14 cellular contexts compared by ENCODE assay signal in genomic region chr17:45265823-45266222, GRCh38. TPM values are rescaled to one million over a fixed set of nuclear protein-coding genes. Genes with fewer than 3 reads are reported as not detected.
DNase-seq lines count a peak whose midpoint lies in the region; ATAC-seq and TF ChIP-seq lines count a peak whose summit lies in the region.
"Had no signal": no experiment of that assay in that cellular context is flagged by ENCODE, and none has a peak within 500 bp of the region (broad histone marks: within the 10 kb centered on the region; RNA-seq: fewer than 3 reads in every experiment).

No MANE protein-coding gene starts in this region.

- no peaks in the 10 kb centered on the region for H3K9me3 Mint-ChIP-seq in activated T-helper 2 cell treated with anti-CD3 and anti-CD28 coated beads, Interferon-gamma antibody, Interleukin-2, Interleukin-4, amounts not matched to agents 10 μg/mL and 5 μg/mL and 100 μg/mL, durations not matched to agents 14 hours and 24 hours and 36 hours
- H3K9me3 Mint-ChIP-seq: CD4-positive, CD25-positive, alpha-beta regulatory T cell had no signal

- peak overlapping the region; percentile 46 for H3K27ac Mint-ChIP-seq in activated T-helper 2 cell treated with anti-CD3 and anti-CD28 coated beads, Interferon-gamma antibody, Interleukin-2, Interleukin-4, amounts not matched to agents 10 μg/mL and 5 μg/mL and 100 μg/mL, durations not matched to agents 14 hours and 24 hours and 36 hours

- ATAC-seq in GM19467 (IDR thresholded peaks at IDR 0.05; ENCODE audit: unreplicated experiment) = no peak

- intact Hi-C loops in activated T-helper 2 cell treated with anti-CD3 and anti-CD28 coated beads, Interferon-gamma antibody, Interleukin-2, Interleukin-4, amounts not matched to agents 10 μg/mL and 5 μg/mL and 100 μg/mL, durations not matched to agents 14 hours and 24 hours and 36 hours (cut with micrococcal nuclease) = no loop called here

- no peaks in the 10 kb centered on the region for H3K27me3 Mint-ChIP-seq in activated T-helper 2 cell treated with anti-CD3 and anti-CD28 coated beads, Interferon-gamma antibody, Interleukin-2, Interleukin-4, amounts not matched to agents 10 μg/mL and 5 μg/mL and 100 μg/mL, durations not matched to agents 14 hours and 24 hours and 36 hours (ENCODE audit: low read depth)
- H3K27me3 Mint-ChIP-seq: CD4-positive, CD25-positive, alpha-beta regulatory T cell had no signal

- peaks cover 30% of the 10 kb centered on the region for H3K4me1 Mint-ChIP-seq in activated T-helper 2 cell treated with anti-CD3 and anti-CD28 coated beads, Interferon-gamma antibody, Interleukin-2, Interleukin-4, amounts not matched to agents 10 μg/mL and 5 μg/mL and 100 μg/mL, durations not matched to agents 14 hours and 24 hours and 36 hours (ENCODE audit: low read depth)

- POLR2A ChIA-PET in HEK293T (lab: Yijun Ruan, JAX) = interaction anchor here (1.5 kb wide), 1 partner anchor 18 kb away, joined by 5 read pairs; no protein-coding TSS in a partner anchor

- no peak overlapping the region for H3K4me3 Mint-ChIP-seq in activated T-helper 2 cell treated with anti-CD3 and anti-CD28 coated beads, Interferon-gamma antibody, Interleukin-2, Interleukin-4, amounts not matched to agents 10 μg/mL and 5 μg/mL and 100 μg/mL, durations not matched to agents 14 hours and 24 hours and 36 hours (ENCODE audit: low read depth)
- H3K4me3 Mint-ChIP-seq: CD4-positive, CD25-positive, alpha-beta regulatory T cell had no signal

- H3K36me3 Mint-ChIP-seq in activated T-helper 2 cell treated with anti-CD3 and anti-CD28 coated beads, Interferon-gamma antibody, Interleukin-2, Interleukin-4, amounts not matched to agents 10 μg/mL and 5 μg/mL and 100 μg/mL, durations not matched to agents 14 hours and 24 hours and 36 hours (ENCODE audit: low read depth) = peaks cover 73% of the 10 kb centered on the region

- DNase-seq in A172 (ENCODE audit: low spot score) (peak; percentile 90), GM04503 (ENCODE audit: low read depth) (peak; percentile 89), foreskin melanocyte (peak; percentile 51), NCI-H1417 (lab: John Stamatoyannopoulos, UW) (no peak), HEK293T (ENCODE audit: extremely low spot score) (no peak), NCI-H187 (lab: John Stamatoyannopoulos, UW) (no peak)
- no peak for DNase-seq in activated T-helper 2 cell treated with anti-CD3 and anti-CD28 coated beads, Interferon-gamma antibody, Interleukin-2, Interleukin-4, amounts not matched to agents 10 μg/mL and 5 μg/mL and 100 μg/mL, durations not matched to agents 14 hours and 24 hours and 36 hours (ENCODE audit: low spot score)
- DNase-seq: CD4-positive, CD25-positive, alpha-beta regulatory T cell; cerebellar nuclear complex; hypothalamus; MM.1S; NCI-H526 had no signal

- CTCF ChIA-PET in HEK293T (lab: Yijun Ruan, JAX) = interaction anchor here (0.7 to 2.4 kb wide), 3 partner anchors 11 to 130 kb away, joined by 3 to 6 read pairs (median 3); partner anchors contain the start of gene ACBD4

TF ChIP-seq in HEK293T, 16 proteins besides CTCF, POLR2A, EP300 and RAD21:
- TF ChIP-seq BHLHE40 (IDR thresholded peaks at IDR 0.05; ENCODE audit: borderline replicate concordance) = no peak
- TF ChIP-seq NFRKB (IDR thresholded peaks at IDR 0.05) = no peak
- no peak for TF ChIP-seq TARDBP (IDR thresholded peaks at IDR 0.05)
- no peak for TF ChIP-seq FOXM1 (IDR thresholded peaks at IDR 0.05; ENCODE audit: borderline replicate concordance)
- TF ChIP-seq SP1 (IDR thresholded peaks at IDR 0.05) = no peak
- no peak for TF ChIP-seq FOXK2 (IDR thresholded peaks at IDR 0.05)
- no peak for TF ChIP-seq CTBP1 (IDR thresholded peaks at IDR 0.05; ENCODE audit: borderline replicate concordance)
- no peak for TF ChIP-seq ELF4 (IDR thresholded peaks at IDR 0.05)
- no peak for TF ChIP-seq LEF1 (IDR thresholded peaks at IDR 0.05; ENCODE audit: borderline replicate concordance)
- TF ChIP-seq FOXA1 (IDR thresholded peaks at IDR 0.05) = no peak
- no peak for TF ChIP-seq PKNOX1 (IDR thresholded peaks at IDR 0.05)
- TF ChIP-seq ZNF384 (IDR thresholded peaks at IDR 0.05) = no peak
- TF ChIP-seq HDGF (IDR thresholded peaks at IDR 0.05; ENCODE audit: borderline replicate concordance) = no peak
- TF ChIP-seq SUZ12 (IDR thresholded peaks at IDR 0.05) = no peak
- TF ChIP-seq L3MBTL2 (conservative IDR thresholded peaks at IDR 0.05) = no peak
- no peak for TF ChIP-seq ARNT (IDR thresholded peaks at IDR 0.05)

RNA-seq across cellular contexts. Expression of gene SPATA32, which starts 3.9 kb away (rescaled TPM):
- total RNA-seq in A172 (2014; rRNA removed; shearing (Covaris generic)) = not detected in 2 replicates
- 0.37 and 0.67 TPM in 2 replicates for total RNA-seq in activated T-helper 2 cell treated with anti-CD3 and anti-CD28 coated beads, Interferon-gamma antibody, Interleukin-2, Interleukin-4, amounts not matched to agents 10 μg/mL and 5 μg/mL and 100 μg/mL, durations not matched to agents 14 hours and 24 hours and 36 hours
- total RNA-seq: subcutaneous adipose tissue had no signal

RNA-seq across cellular contexts. Expression of gene FMNL1, which starts 44.1 kb away (rescaled TPM):
- total RNA-seq in A172 (2014; rRNA removed; shearing (Covaris generic)) = 36.3 and 44.8 TPM in 2 replicates
- total RNA-seq in activated T-helper 2 cell treated with anti-CD3 and anti-CD28 coated beads, Interferon-gamma antibody, Interleukin-2, Interleukin-4, amounts not matched to agents 10 μg/mL and 5 μg/mL and 100 μg/mL, durations not matched to agents 14 hours and 24 hours and 36 hours = 469 and 475 TPM in 2 replicates

RNA-seq across cellular contexts. Expression of gene MAP3K14, which starts 51.0 kb away (rescaled TPM):
- total RNA-seq in A172 (2014; rRNA removed; shearing (Covaris generic)) = 24.8 and 35.5 TPM in 2 replicates
- 45.6 and 49.5 TPM in 2 replicates for total RNA-seq in activated T-helper 2 cell treated with anti-CD3 and anti-CD28 coated beads, Interferon-gamma antibody, Interleukin-2, Interleukin-4, amounts not matched to agents 10 μg/mL and 5 μg/mL and 100 μg/mL, durations not matched to agents 14 hours and 24 hours and 36 hours

Comparison
In these comparisons a context has a peak if more than half of its experiments do, and no peak if none do; other contexts are left out.
1. DNase-seq: peak in A172 (single experiment), GM04503 (single experiment) and foreskin melanocyte (single experiment); none in activated T-helper 2 cell treated with anti-CD3 and anti-CD28 coated beads, Interferon-gamma antibody, Interleukin-2, Interleukin-4, amounts not matched to agents 10 μg/mL and 5 μg/mL and 100 μg/mL, durations not matched to agents 14 hours and 24 hours and 36 hours (single experiment), NCI-H1417 (0 of 3), HEK293T (single experiment) and NCI-H187 (0 of 2).
2. RNA of gene FMNL1, which starts 44.1 kb away (total RNA-seq): 469 to 475 TPM in activated T-helper 2 cell treated with anti-CD3 and anti-CD28 coated beads, Interferon-gamma antibody, Interleukin-2, Interleukin-4, amounts not matched to agents 10 μg/mL and 5 μg/mL and 100 μg/mL, durations not matched to agents 14 hours and 24 hours and 36 hours; 36.3 to 44.8 TPM in A172; every median in the first group is over 10 times any median in the second.